ENCODE assay signal across 8 cellular contexts in genomic region chr15:81336568-81336967, GRCh38. TPM values are rescaled to one million over a fixed set of nuclear protein-coding genes. Genes with fewer than 3 reads are reported as not detected.
DNase-seq lines count a peak whose midpoint lies in the region; ATAC-seq, FAIRE-seq and TF ChIP-seq lines count a peak whose summit lies in the region.

No MANE protein-coding gene starts in this region.

- H3K9ac ChIP-seq in SK-N-SH = no peak overlapping the region

- 0 out of 2 replicates have a peak, but pooled peaks cover 9% of the 10 kb centered on the region for H4K20me1 ChIP-seq in SK-N-SH (ENCODE audit: insufficient read depth)

- peak; percentile 33 for FAIRE-seq in GM12891 (lab: Jason Lieb, UNC)

- no peak for TF ChIP-seq RAD21 in SK-N-SH (IDR thresholded peaks at IDR 0.05; ENCODE audit: low read length)

- no peaks in the 10 kb centered on the region for H3K79me2 ChIP-seq in SK-N-SH (ENCODE audit: insufficient read depth)

- no peak overlapping the region for H3K4me2 ChIP-seq in SK-N-SH

- H3K4me3 ChIP-seq in AG04449 (ENCODE audit: low read depth, low read length) (no peak overlapping the region), SK-N-SH (ENCODE audit: low read depth in 2 of 2, low read length in 1 of 2) (no peak overlapping the region), gastroesophageal sphincter (no peak overlapping the region)

- no peak for DNase-seq in AG04449 (ENCODE audit: low read depth, low spot score)
- no peak for DNase-seq in GM12891 (ENCODE audit: insufficient read length, low spot score)
- no peak for DNase-seq in SK-N-SH
- peak; percentile 35 for DNase-seq in fibroblast of peridontal ligament (ENCODE audit: extremely low read depth)
- DNase-seq in NOMO-1 (lab: John Stamatoyannopoulos, UW; ENCODE audit: unreplicated experiment in 2 of 2) = no peak
- DNase-seq in NCI-H748 treated with DMSO at 0.1 percent for 48 hours (lab: John Stamatoyannopoulos, UW) = no peak

- CTCF ChIA-PET in AG04449 (lab: Yijun Ruan, JAX) = interaction anchor here (0.7 to 6.1 kb wide), 13 partner anchors 8 to 181 kb away, joined by 3 to 51 read pairs (median 5); no protein-coding TSS in a partner anchor
- CTCF ChIA-PET in SK-N-SH (lab: Yijun Ruan, JAX) = interaction anchor here (1.0 to 1.2 kb wide), 2 partner anchors 9 to 12 kb away, joined by 4 read pairs; no protein-coding TSS in a partner anchor

- WGBS in SK-N-SH (ENCODE audit: low lambda C conversion rate) = 81% methylated on average over 4 of the region's 4 CpGs
- WGBS in gastroesophageal sphincter (ENCODE audit: low coverage in 1 of 2), 2 donors = 91 to 100% methylated on average over 4 of the region's 4 CpGs

- TF ChIP-seq CTCF in AG04449 (IDR thresholded peaks at IDR 0.05; ENCODE audit: insufficient read depth, low read length, missing control alignments) = peak; percentile 37
- TF ChIP-seq CTCF in SK-N-SH (IDR thresholded peaks at IDR 0.05) = peak; percentile 55
- TF ChIP-seq CTCF in gastroesophageal sphincter (IDR thresholded peaks at IDR 0.05) = peak in 1 of 4 experiments; percentile 20

- H2AFZ ChIP-seq in SK-N-SH (ENCODE audit: low read depth) = no peak overlapping the region

- no peak for TF ChIP-seq EP300 in SK-N-SH (IDR thresholded peaks at IDR 0.05; ENCODE audit: borderline replicate concordance in 1 of 2, low read depth in 1 of 2, low read length in 1 of 2)
- no peak for TF ChIP-seq EP300 in gastroesophageal sphincter (IDR thresholded peaks at IDR 0.05)

- POLR2A ChIA-PET in AG04449 (lab: Yijun Ruan, JAX) (no interaction called here), SK-N-SH (lab: Yijun Ruan, JAX) (no interaction called here)

- peaks cover 12% of the 10 kb centered on the region for H3F3A ChIP-seq in SK-N-SH (replicated peaks; ENCODE audit: insufficient read depth)

- TF ChIP-seq POLR2A in GM12891 (IDR thresholded peaks at IDR 0.05; ENCODE audit: low read depth, low read length) (no peak), gastroesophageal sphincter (IDR thresholded peaks at IDR 0.05) (no peak)

- no peaks in the 10 kb centered on the region for H3K9me2 ChIP-seq in SK-N-SH

- H3K36me3 ChIP-seq in SK-N-SH (replicated peaks in 1 of 2; ENCODE audit: control insufficient read depth in 1 of 2, insufficient read depth in 2 of 2, low read length in 1 of 2) (no peaks in the 10 kb centered on the region), gastroesophageal sphincter (no peaks in the 10 kb centered on the region)

- ATAC-seq in gastroesophageal sphincter = no peak
- ATAC-seq in HG03520 (IDR thresholded peaks at IDR 0.05; ENCODE audit: unreplicated experiment) = no peak

- H3K27me3 ChIP-seq in SK-N-SH (ENCODE audit: insufficient read depth) (no peaks in the 10 kb centered on the region), gastroesophageal sphincter (no peaks in the 10 kb centered on the region)

- H3K27ac ChIP-seq in SK-N-SH (ENCODE audit: low read depth in 2 of 2, low read length in 1 of 2) (no peak overlapping the region), gastroesophageal sphincter (no peak overlapping the region)

- H3K4me1 ChIP-seq in SK-N-SH (ENCODE audit: control insufficient read depth in 1 of 2, insufficient read depth in 2 of 2, low read depth in 1 of 2, low read length in 1 of 2) (peaks cover 0 to 12% of the 10 kb centered on the region in 2 experiments; a peak in 2 of 4 replicates), gastroesophageal sphincter (peaks cover 0 to 23% (median 11%) of the 10 kb centered on the region in 3 donors)

- no peaks in the 10 kb centered on the region for H3K9me3 ChIP-seq in SK-N-SH
- H3K9me3 ChIP-seq in gastroesophageal sphincter = no peaks in the 10 kb centered on the region

TF ChIP-seq in GM12891, 5 proteins besides CTCF, POLR2A, EP300 and RAD21:
- TF ChIP-seq POLR2AphosphoS5 (IDR thresholded peaks at IDR 0.05; ENCODE audit: low read depth, low read length) (no peak), TAF1 (IDR thresholded peaks at IDR 0.05; ENCODE audit: low read depth, low read length) (no peak), SPI1 (IDR thresholded peaks at IDR 0.05; ENCODE audit: low read depth, low read length) (no peak), POU2F2 (IDR thresholded peaks at IDR 0.05; ENCODE audit: low read depth, low read length) (no peak), PAX5 (IDR thresholded peaks at IDR 0.05; ENCODE audit: insufficient read depth, low read length, severe bottlenecking) (no peak)

TF ChIP-seq in SK-N-SH, 30 proteins besides CTCF, POLR2A, EP300 and RAD21 (continues in another document):
- no peak for TF ChIP-seq RCOR1 (IDR thresholded peaks at IDR 0.05; ENCODE audit: low read length)
- no peak for TF ChIP-seq JUND (IDR thresholded peaks at IDR 0.05)
- TF ChIP-seq FOXJ3 (CRISPR knock-in tag; IDR thresholded peaks at IDR 0.05) = no peak
- no peak for TF ChIP-seq PBX3 (IDR thresholded peaks at IDR 0.05)
- TF ChIP-seq CHD2 (IDR thresholded peaks at IDR 0.05; ENCODE audit: low read length, partially characterized antibody) = no peak
- TF ChIP-seq TEAD4 (IDR thresholded peaks at IDR 0.05; ENCODE audit: borderline replicate concordance, insufficient read depth) = no peak
- no peak for TF ChIP-seq ZBTB33 (IDR thresholded peaks at IDR 0.05; ENCODE audit: borderline replicate concordance, low read depth)
- no peak for TF ChIP-seq FOXM1 (IDR thresholded peaks at IDR 0.05; ENCODE audit: low read depth)
- TF ChIP-seq RXRA (IDR thresholded peaks at IDR 0.05; ENCODE audit: borderline replicate concordance, low read depth) = no peak
- TF ChIP-seq EZH2phosphoT487 (IDR thresholded peaks at IDR 0.05; ENCODE audit: borderline replicate concordance, low read depth) = no peak
- no peak for TF ChIP-seq GATA2 (CRISPR knock-in tag; IDR thresholded peaks at IDR 0.05)
- no peak for TF ChIP-seq YY1 (IDR thresholded peaks at IDR 0.05; ENCODE audit: low read depth)
- no peak for TF ChIP-seq RFX5 (IDR thresholded peaks at IDR 0.05; ENCODE audit: low read length)
- no peak for TF ChIP-seq REST (IDR thresholded peaks at IDR 0.05; ENCODE audit: low read depth, low read length)
- TF ChIP-seq NFIC (IDR thresholded peaks at IDR 0.05; ENCODE audit: borderline replicate concordance) = no peak
- no peak for TF ChIP-seq GABPA (IDR thresholded peaks at IDR 0.05; ENCODE audit: low read depth)

RNA-seq across cellular contexts. Expression of gene STARD5, which starts 12.6 kb away (rescaled TPM):
- polyA plus RNA-seq in GM12891 (2012; ENCODE audit: low read depth, missing spikeins) = 1.8 TPM
- 1.6 and 3.2 TPM in 2 replicates for polyA plus RNA-seq in SK-N-SH (2012; rRNA removed)
- 1.0 and 1.4 TPM in 2 replicates for polyA plus RNA-seq in SK-N-SH (2012; cell fraction: cytosol; rRNA removed)
- polyA plus RNA-seq in SK-N-SH (2012; cell fraction: nucleus; rRNA removed) = 5.7 and 6.5 TPM in 2 replicates
- total RNA-seq in gastroesophageal sphincter = 1 to 10 TPM; 1.3 to 6.7 (median 4.1) TPM

RNA-seq across cellular contexts. Expression of gene TMC3, which starts 37.4 kb away (rescaled TPM):
- 0.04 TPM for polyA plus RNA-seq in GM12891 (2012; ENCODE audit: low read depth, missing spikeins)
- not detected in 2 replicates for polyA plus RNA-seq in SK-N-SH (2012; rRNA removed)
- not detected in 2 replicates for polyA plus RNA-seq in SK-N-SH (2012; cell fraction: cytosol; rRNA removed)
- not detected in 2 replicates for polyA plus RNA-seq in SK-N-SH (2012; cell fraction: nucleus; rRNA removed)
- under 1 TPM; 0.16 to 0.81 (median 0.36) TPM for total RNA-seq in gastroesophageal sphincter
